15 cellular contexts compared by ENCODE assay signal in genomic region chr7:90238583-90238982, GRCh38. TPM values are rescaled to one million over a fixed set of nuclear protein-coding genes. Genes with fewer than 3 reads are reported as not detected.
"Had no signal": no experiment of that assay in that cellular context is flagged by ENCODE, and none has a peak within 500 bp of the region (broad histone marks: within the 10 kb centered on the region; RNA-seq: fewer than 3 reads in every experiment).

No MANE protein-coding gene starts in this region.

- DNase-seq: activated B cell treated with CpG ODN at 0.5 μM for 24 hours; activated CD4-positive, alpha-beta T cell treated with anti-CD3 and anti-CD28 coated beads for 48 hours; activated CD8-positive, alpha-beta T cell treated with anti-CD3 and anti-CD28 coated beads for 36 hours; activated gamma-delta T cell; activated T-cell treated with anti-CD3 and anti-CD28 coated beads, Interleukin-2, amount 50 U/mL, for 72 hours; amygdala; body of pancreas; caudate nucleus; heart right ventricle; left cardiac atrium; midbrain had no signal

- H3K36me3 ChIP-seq: heart right ventricle had no signal

- H3K4me3 ChIP-seq: body of pancreas, gastroesophageal sphincter, heart right ventricle, lung had no signal

- H3K9me3 ChIP-seq: body of pancreas, gastroesophageal sphincter, heart right ventricle had no signal

- ATAC-seq: activated CD8-positive, alpha-beta T cell treated with anti-CD3 and anti-CD28 coated beads for 36 hours; activated T-cell treated with anti-CD3 and anti-CD28 coated beads, Interleukin-2, amount 50 U/mL, for 72 hours; body of pancreas; gastroesophageal sphincter; heart right ventricle; left cardiac atrium; sciatic nerve had no signal

- H3K27me3 ChIP-seq: body of pancreas, gastroesophageal sphincter had no signal

- H3K4me1 ChIP-seq: body of pancreas, gastroesophageal sphincter, heart right ventricle had no signal

- H3K27ac ChIP-seq: body of pancreas, gastroesophageal sphincter, heart right ventricle had no signal

RNA-seq across cellular contexts. Expression of gene STEAP2, which starts 27.0 kb away (rescaled TPM):
- total RNA-seq: activated B cell treated with CpG ODN at 0.5 μM for 24 hours; activated CD8-positive, alpha-beta T cell treated with anti-CD3 and anti-CD28 coated beads for 36 hours; activated T-cell treated with anti-CD3 and anti-CD28 coated beads, Interleukin-2, amount 50 U/mL, for 72 hours; osteocyte had no signal
